Comparison of ENCODE assay signal across 1 cellular context in genomic region chr2:234980476-234981187, GRCh38.
TF ChIP-seq lines count a peak whose summit lies in the region.

No MANE protein-coding gene starts in this region.

TF ChIP-seq in HepG2, 621 proteins besides CTCF, POLR2A, EP300 and RAD21 (continued from another document and continues in another):
- TF ChIP-seq, protein P1, sequence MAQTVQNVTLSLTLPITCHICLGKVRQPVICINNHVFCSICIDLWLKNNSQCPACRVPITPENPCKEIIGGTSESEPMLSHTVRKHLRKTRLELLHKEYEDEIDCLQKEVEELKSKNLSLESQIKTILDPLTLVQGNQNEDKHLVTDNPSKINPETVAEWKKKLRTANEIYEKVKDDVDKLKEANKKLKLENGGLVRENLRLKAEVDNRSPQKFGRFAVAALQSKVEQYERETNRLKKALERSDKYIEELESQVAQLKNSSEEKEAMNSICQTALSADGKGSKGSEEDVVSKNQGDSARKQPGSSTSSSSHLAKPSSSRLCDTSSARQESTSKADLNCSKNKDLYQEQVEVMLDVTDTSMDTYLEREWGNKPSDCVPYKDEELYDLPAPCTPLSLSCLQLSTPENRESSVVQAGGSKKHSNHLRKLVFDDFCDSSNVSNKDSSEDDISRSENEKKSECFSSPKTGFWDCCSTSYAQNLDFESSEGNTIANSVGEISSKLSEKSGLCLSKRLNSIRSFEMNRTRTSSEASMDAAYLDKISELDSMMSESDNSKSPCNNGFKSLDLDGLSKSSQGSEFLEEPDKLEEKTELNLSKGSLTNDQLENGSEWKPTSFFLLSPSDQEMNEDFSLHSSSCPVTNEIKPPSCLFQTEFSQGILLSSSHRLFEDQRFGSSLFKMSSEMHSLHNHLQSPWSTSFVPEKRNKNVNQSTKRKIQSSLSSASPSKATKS (CRISPR knock-in tag; IDR thresholded peaks at IDR 0.05), result peak; percentile 29; the same call in 1 of the 2 replicates
- TF ChIP-seq RELA (CRISPR knock-in tag; IDR thresholded peaks at IDR 0.05) (0 out of 2 replicates have a peak, but pooled peaks have one; percentile 12), ZNF235 (CRISPR knock-in tag; IDR thresholded peaks at IDR 0.05; ENCODE audit: borderline replicate concordance) (peak; percentile 64; the same call in 1 of the 2 replicates), SALL2 (CRISPR knock-in tag; IDR thresholded peaks at IDR 0.05) (no peak), KDM5B (CRISPR knock-in tag; IDR thresholded peaks at IDR 0.05; ENCODE audit: borderline replicate concordance) (peak; percentile 61), FOSL2 (CRISPR knock-in tag; IDR thresholded peaks at IDR 0.05) (peak; percentile 42), KLF9 (CRISPR knock-in tag; IDR thresholded peaks at IDR 0.05; ENCODE audit: low read depth) (no peak), ZMYM2 (CRISPR knock-in tag; IDR thresholded peaks at IDR 0.05) (no peak), ARNT2 (CRISPR knock-in tag; IDR thresholded peaks at IDR 0.05; ENCODE audit: low read depth) (no peak), TSC22D2 (CRISPR knock-in tag; IDR thresholded peaks at IDR 0.05; ENCODE audit: borderline replicate concordance) (0 out of 2 replicates have a peak, but pooled peaks have one; percentile 60), LBX2 (CRISPR knock-in tag; IDR thresholded peaks at IDR 0.05; ENCODE audit: borderline replicate concordance) (no peak), MXD4 (CRISPR knock-in tag; IDR thresholded peaks at IDR 0.05) (peak; percentile 57; the same call in 1 of the 2 replicates), RARA (CRISPR knock-in tag; IDR thresholded peaks at IDR 0.05) (peak; percentile 58; the same call in 1 of the 2 replicates), CHD2 (IDR thresholded peaks at IDR 0.05; ENCODE audit: low read depth, low read length) (no peak), MED1 (CRISPR knock-in tag; IDR thresholded peaks at IDR 0.05) (peak; percentile 71), SKI (IDR thresholded peaks at IDR 0.05; ENCODE audit: partially characterized antibody) (peak; percentile 52), ZMAT3 (CRISPR knock-in tag; conservative IDR thresholded peaks at IDR 0.05) (peak; percentile 38; the same call in 1 of the 2 replicates), GABPB1 (CRISPR knock-in tag; IDR thresholded peaks at IDR 0.05) (peak; percentile 11; the same call in 1 of the 2 replicates), CENPBD1 (CRISPR knock-in tag; IDR thresholded peaks at IDR 0.05; ENCODE audit: borderline replicate concordance, low read depth) (no peak), SAP130 (CRISPR knock-in tag; IDR thresholded peaks at IDR 0.05; ENCODE audit: low read depth) (peak; percentile 87), ZSCAN9 (CRISPR knock-in tag; IDR thresholded peaks at IDR 0.05; ENCODE audit: borderline replicate concordance) (no peak; the same call in 1 of the 2 replicates), ZBTB25 (CRISPR knock-in tag; IDR thresholded peaks at IDR 0.05) (peak; percentile 50; the same call in 1 of the 2 replicates), ISL2 (CRISPR knock-in tag; IDR thresholded peaks at IDR 0.05) (peak; percentile 35), ZBTB43 (CRISPR knock-in tag; conservative IDR thresholded peaks at IDR 0.05) (peak; percentile 65; the same call in 1 of the 2 replicates), PHF5A (CRISPR knock-in tag; IDR thresholded peaks at IDR 0.05; ENCODE audit: low read depth, unreplicated experiment) (peak; percentile 8), TARDBP (CRISPR knock-in tag; IDR thresholded peaks at IDR 0.05) (peak; percentile 52; the same call in 1 of the 2 replicates), ETV5 (CRISPR knock-in tag; IDR thresholded peaks at IDR 0.05; ENCODE audit: borderline replicate concordance) (0 out of 2 replicates have a peak, but pooled peaks have one; percentile 23), TOPORS (CRISPR knock-in tag; IDR thresholded peaks at IDR 0.05) (no peak), MBD4 (IDR thresholded peaks at IDR 0.05; ENCODE audit: borderline replicate concordance, low read length) (0 out of 2 replicates have a peak, but pooled peaks have one; percentile 24), ARID4A (CRISPR knock-in tag; IDR thresholded peaks at IDR 0.05; ENCODE audit: borderline replicate concordance) (peak; percentile 14; the same call in 1 of the 2 replicates)
- TF ChIP-seq, protein P2, sequence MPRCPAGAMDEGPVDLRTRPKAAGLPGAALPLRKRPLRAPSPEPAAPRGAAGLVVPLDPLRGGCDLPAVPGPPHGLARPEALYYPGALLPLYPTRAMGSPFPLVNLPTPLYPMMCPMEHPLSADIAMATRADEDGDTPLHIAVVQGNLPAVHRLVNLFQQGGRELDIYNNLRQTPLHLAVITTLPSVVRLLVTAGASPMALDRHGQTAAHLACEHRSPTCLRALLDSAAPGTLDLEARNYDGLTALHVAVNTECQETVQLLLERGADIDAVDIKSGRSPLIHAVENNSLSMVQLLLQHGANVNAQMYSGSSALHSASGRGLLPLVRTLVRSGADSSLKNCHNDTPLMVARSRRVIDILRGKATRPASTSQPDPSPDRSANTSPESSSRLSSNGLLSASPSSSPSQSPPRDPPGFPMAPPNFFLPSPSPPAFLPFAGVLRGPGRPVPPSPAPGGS (CRISPR knock-in tag; IDR thresholded peaks at IDR 0.05), result 0 out of 2 replicates have a peak, but pooled peaks have one; percentile 2
- TF ChIP-seq, protein P3, sequence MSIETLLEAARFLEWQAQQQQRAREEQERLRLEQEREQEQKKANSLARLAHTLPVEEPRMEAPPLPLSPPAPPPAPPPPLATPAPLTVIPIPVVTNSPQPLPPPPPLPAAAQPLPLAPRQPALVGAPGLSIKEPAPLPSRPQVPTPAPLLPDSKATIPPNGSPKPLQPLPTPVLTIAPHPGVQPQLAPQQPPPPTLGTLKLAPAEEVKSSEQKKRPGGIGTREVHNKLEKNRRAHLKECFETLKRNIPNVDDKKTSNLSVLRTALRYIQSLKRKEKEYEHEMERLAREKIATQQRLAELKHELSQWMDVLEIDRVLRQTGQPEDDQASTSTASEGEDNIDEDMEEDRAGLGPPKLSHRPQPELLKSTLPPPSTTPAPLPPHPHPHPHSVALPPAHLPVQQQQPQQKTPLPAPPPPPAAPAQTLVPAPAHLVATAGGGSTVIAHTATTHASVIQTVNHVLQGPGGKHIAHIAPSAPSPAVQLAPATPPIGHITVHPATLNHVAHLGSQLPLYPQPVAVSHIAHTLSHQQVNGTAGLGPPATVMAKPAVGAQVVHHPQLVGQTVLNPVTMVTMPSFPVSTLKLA (IDR thresholded peaks at IDR 0.05), result 0 out of 2 replicates have a peak, but pooled peaks have one; percentile 4
- TF ChIP-seq, protein P4, sequence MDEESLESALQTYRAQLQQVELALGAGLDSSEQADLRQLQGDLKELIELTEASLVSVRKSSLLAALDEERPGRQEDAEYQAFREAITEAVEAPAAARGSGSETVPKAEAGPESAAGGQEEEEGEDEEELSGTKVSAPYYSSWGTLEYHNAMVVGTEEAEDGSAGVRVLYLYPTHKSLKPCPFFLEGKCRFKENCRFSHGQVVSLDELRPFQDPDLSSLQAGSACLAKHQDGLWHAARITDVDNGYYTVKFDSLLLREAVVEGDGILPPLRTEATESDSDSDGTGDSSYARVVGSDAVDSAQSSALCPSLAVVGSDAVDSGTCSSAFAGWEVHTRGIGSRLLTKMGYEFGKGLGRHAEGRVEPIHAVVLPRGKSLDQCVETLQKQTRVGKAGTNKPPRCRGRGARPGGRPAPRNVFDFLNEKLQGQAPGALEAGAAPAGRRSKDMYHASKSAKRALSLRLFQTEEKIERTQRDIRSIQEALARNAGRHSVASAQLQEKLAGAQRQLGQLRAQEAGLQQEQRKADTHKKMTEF (CRISPR knock-in tag; IDR thresholded peaks at IDR 0.05), result peak; percentile 53
- TF ChIP-seq, protein P5, sequence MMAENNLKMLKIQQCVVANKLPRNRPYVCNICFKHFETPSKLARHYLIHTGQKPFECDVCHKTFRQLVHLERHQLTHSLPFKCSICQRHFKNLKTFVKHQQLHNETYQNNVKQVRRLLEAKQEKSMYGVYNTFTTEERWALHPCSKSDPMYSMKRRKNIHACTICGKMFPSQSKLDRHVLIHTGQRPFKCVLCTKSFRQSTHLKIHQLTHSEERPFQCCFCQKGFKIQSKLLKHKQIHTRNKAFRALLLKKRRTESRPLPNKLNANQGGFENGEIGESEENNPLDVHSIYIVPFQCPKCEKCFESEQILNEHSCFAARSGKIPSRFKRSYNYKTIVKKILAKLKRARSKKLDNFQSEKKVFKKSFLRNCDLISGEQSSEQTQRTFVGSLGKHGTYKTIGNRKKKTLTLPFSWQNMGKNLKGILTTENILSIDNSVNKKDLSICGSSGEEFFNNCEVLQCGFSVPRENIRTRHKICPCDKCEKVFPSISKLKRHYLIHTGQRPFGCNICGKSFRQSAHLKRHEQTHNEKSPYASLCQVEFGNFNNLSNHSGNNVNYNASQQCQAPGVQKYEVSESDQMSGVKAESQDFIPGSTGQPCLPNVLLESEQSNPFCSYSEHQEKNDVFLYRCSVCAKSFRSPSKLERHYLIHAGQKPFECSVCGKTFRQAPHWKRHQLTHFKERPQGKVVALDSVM (CRISPR knock-in tag; IDR thresholded peaks at IDR 0.05), result peak; percentile 31; the same call in 1 of the 2 replicates
- TF ChIP-seq, protein P6, sequence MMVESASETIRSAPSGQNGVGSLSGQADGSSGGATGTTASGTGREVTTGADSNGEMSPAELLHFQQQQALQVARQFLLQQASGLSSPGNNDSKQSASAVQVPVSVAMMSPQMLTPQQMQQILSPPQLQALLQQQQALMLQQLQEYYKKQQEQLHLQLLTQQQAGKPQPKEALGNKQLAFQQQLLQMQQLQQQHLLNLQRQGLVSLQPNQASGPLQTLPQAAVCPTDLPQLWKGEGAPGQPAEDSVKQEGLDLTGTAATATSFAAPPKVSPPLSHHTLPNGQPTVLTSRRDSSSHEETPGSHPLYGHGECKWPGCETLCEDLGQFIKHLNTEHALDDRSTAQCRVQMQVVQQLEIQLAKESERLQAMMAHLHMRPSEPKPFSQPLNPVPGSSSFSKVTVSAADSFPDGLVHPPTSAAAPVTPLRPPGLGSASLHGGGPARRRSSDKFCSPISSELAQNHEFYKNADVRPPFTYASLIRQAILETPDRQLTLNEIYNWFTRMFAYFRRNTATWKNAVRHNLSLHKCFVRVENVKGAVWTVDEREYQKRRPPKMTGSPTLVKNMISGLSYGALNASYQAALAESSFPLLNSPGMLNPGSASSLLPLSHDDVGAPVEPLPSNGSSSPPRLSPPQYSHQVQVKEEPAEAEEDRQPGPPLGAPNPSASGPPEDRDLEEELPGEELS (CRISPR knock-in tag; IDR thresholded peaks at IDR 0.05), result peak; percentile 98
- TF ChIP-seq, protein P7, sequence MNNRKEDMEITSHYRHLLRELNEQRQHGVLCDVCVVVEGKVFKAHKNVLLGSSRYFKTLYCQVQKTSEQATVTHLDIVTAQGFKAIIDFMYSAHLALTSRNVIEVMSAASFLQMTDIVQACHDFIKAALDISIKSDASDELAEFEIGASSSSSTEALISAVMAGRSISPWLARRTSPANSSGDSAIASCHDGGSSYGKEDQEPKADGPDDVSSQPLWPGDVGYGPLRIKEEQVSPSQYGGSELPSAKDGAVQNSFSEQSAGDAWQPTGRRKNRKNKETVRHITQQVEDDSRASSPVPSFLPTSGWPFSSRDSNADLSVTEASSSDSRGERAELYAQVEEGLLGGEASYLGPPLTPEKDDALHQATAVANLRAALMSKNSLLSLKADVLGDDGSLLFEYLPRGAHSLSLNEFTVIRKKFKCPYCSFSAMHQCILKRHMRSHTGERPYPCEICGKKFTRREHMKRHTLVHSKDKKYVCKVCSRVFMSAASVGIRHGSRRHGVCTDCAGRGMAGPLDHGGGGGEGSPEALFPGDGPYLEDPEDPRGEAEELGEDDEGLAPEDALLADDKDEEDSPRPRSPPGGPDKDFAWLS (CRISPR knock-in tag; IDR thresholded peaks at IDR 0.05; ENCODE audit: borderline replicate concordance), result peak; percentile 17; the same call in 1 of the 2 replicates
